1 cellular context compared by ENCODE assay signal in genomic region chr17:47902039-47902744, GRCh38.
TF ChIP-seq lines count a peak whose summit lies in the region.

No MANE protein-coding gene starts in this region.

TF ChIP-seq in HEK293, 187 proteins besides CTCF, POLR2A, EP300 and RAD21 (continued from another document):
- TF ChIP-seq SALL2 (tag by site-specific recombination; IDR thresholded peaks at IDR 0.05; ENCODE audit: borderline replicate concordance) (no peak), PRDM1 (tag by site-specific recombination; IDR thresholded peaks at IDR 0.05) (peak; percentile 44; the same call in 1 of the 2 replicates), ZNF311 (tag by site-specific recombination; IDR thresholded peaks at IDR 0.05; ENCODE audit: borderline replicate concordance) (no peak), HOXD13 (CRISPR knock-in tag; IDR thresholded peaks at IDR 0.05; ENCODE audit: borderline replicate concordance) (no peak), ZNF561 (tag by site-specific recombination; IDR thresholded peaks at IDR 0.05; ENCODE audit: borderline replicate concordance) (no peak), ZNF175 (tag by site-specific recombination; IDR thresholded peaks at IDR 0.05) (no peak), ZNF169 (tag by site-specific recombination; IDR thresholded peaks at IDR 0.05) (no peak), ZNF341 (tag by site-specific recombination; IDR thresholded peaks at IDR 0.05; ENCODE audit: low read depth) (peak; percentile 67), ZIC2 (tag by site-specific recombination; IDR thresholded peaks at IDR 0.05) (peak; percentile 85), ZFP37 (tag by site-specific recombination; IDR thresholded peaks at IDR 0.05) (no peak), ZNF621 (tag by site-specific recombination; IDR thresholded peaks at IDR 0.05) (no peak), ZNF791 (tag by site-specific recombination; IDR thresholded peaks at IDR 0.05) (no peak), ZNF544 (tag by site-specific recombination; IDR thresholded peaks at IDR 0.05) (no peak), ZSCAN30 (tag by site-specific recombination; IDR thresholded peaks at IDR 0.05) (no peak), ZNF692 (tag by site-specific recombination; IDR thresholded peaks at IDR 0.05) (no peak), ZNF785 (tag by site-specific recombination; IDR thresholded peaks at IDR 0.05) (no peak), ZNF350 (tag by site-specific recombination; IDR thresholded peaks at IDR 0.05) (no peak)
- TF ChIP-seq, protein P1, sequence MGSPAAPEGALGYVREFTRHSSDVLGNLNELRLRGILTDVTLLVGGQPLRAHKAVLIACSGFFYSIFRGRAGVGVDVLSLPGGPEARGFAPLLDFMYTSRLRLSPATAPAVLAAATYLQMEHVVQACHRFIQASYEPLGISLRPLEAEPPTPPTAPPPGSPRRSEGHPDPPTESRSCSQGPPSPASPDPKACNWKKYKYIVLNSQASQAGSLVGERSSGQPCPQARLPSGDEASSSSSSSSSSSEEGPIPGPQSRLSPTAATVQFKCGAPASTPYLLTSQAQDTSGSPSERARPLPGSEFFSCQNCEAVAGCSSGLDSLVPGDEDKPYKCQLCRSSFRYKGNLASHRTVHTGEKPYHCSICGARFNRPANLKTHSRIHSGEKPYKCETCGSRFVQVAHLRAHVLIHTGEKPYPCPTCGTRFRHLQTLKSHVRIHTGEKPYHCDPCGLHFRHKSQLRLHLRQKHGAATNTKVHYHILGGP (tag by site-specific recombination; IDR thresholded peaks at IDR 0.05), result no peak
- TF ChIP-seq, protein P2, sequence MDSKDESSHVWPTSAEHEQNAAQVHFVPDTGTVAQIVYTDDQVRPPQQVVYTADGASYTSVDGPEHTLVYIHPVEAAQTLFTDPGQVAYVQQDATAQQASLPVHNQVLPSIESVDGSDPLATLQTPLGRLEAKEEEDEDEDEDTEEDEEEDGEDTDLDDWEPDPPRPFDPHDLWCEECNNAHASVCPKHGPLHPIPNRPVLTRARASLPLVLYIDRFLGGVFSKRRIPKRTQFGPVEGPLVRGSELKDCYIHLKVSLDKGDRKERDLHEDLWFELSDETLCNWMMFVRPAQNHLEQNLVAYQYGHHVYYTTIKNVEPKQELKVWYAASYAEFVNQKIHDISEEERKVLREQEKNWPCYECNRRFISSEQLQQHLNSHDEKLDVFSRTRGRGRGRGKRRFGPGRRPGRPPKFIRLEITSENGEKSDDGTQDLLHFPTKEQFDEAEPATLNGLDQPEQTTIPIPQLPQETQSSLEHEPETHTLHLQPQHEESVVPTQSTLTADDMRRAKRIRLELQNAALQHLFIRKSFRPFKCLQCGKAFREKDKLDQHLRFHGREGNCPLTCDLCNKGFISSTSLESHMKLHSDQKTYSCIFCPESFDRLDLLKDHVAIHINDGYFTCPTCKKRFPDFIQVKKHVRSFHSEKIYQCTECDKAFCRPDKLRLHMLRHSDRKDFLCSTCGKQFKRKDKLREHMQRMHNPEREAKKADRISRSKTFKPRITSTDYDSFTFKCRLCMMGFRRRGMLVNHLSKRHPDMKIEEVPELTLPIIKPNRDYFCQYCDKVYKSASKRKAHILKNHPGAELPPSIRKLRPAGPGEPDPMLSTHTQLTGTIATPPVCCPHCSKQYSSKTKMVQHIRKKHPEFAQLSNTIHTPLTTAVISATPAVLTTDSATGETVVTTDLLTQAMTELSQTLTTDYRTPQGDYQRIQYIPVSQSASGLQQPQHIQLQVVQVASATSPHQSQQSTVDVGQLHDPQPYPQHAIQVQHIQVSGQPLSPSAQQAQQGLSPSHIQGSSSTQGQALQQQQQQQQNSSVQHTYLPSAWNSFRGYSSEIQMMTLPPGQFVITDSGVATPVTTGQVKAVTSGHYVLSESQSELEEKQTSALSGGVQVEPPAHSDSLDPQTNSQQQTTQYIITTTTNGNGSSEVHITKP (tag by site-specific recombination; IDR thresholded peaks at IDR 0.05), result peak; percentile 80
- TF ChIP-seq, protein P3, sequence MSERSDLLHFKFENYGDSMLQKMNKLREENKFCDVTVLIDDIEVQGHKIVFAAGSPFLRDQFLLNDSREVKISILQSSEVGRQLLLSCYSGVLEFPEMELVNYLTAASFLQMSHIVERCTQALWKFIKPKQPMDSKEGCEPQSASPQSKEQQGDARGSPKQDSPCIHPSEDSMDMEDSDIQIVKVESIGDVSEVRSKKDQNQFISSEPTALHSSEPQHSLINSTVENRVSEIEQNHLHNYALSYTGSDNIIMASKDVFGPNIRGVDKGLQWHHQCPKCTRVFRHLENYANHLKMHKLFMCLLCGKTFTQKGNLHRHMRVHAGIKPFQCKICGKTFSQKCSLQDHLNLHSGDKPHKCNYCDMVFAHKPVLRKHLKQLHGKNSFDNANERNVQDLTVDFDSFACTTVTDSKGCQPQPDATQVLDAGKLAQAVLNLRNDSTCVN (tag by site-specific recombination; optimal IDR thresholded peaks at IDR 0.05), result no peak
- TF ChIP-seq, protein P4, sequence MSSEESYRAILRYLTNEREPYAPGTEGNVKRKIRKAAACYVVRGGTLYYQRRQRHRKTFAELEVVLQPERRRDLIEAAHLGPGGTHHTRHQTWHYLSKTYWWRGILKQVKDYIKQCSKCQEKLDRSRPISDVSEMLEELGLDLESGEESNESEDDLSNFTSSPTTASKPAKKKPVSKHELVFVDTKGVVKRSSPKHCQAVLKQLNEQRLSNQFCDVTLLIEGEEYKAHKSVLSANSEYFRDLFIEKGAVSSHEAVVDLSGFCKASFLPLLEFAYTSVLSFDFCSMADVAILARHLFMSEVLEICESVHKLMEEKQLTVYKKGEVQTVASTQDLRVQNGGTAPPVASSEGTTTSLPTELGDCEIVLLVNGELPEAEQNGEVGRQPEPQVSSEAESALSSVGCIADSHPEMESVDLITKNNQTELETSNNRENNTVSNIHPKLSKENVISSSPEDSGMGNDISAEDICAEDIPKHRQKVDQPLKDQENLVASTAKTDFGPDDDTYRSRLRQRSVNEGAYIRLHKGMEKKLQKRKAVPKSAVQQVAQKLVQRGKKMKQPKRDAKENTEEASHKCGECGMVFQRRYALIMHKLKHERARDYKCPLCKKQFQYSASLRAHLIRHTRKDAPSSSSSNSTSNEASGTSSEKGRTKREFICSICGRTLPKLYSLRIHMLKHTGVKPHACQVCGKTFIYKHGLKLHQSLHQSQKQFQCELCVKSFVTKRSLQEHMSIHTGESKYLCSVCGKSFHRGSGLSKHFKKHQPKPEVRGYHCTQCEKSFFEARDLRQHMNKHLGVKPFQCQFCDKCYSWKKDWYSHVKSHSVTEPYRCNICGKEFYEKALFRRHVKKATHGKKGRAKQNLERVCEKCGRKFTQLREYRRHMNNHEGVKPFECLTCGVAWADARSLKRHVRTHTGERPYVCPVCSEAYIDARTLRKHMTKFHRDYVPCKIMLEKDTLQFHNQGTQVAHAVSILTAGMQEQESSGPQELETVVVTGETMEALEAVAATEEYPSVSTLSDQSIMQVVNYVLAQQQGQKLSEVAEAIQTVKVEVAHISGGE (tag by site-specific recombination; conservative IDR thresholded peaks at IDR 0.05; ENCODE audit: low read depth), result no peak
